Comparison of ENCODE assay signal across 29 cellular contexts in genomic region chr11:16920559-16920958, GRCh38.
"Had no signal": no experiment of that assay in that cellular context is flagged by ENCODE, and none has a peak within 500 bp of the region (broad histone marks: within the 10 kb centered on the region; RNA-seq: fewer than 3 reads in every experiment).

No MANE protein-coding gene starts in this region.

- H3K27me3 ChIP-seq: pancreas, right lobe of liver, thyroid gland, uterus had no signal

- H3K4me3 Mint-ChIP-seq: effector memory CD8-positive, alpha-beta T cell; naive B cell; natural killer cell treated with Interleukin-12 subunit alpha and Interleukin-12 subunit beta and Interleukin-15 and Interleukin-18, amount 100 ng/mL, for 72 hours; neural crest cell; stimulated activated naive CD8-positive, alpha-beta T cell treated with anti-CD3 and anti-CD28 coated beads, Interleukin-15, amount 100 ng/mL, for 72 hours had no signal

- H3K9me3 Mint-ChIP-seq: effector memory CD8-positive, alpha-beta T cell; natural killer cell treated with Interleukin-12 subunit alpha and Interleukin-12 subunit beta and Interleukin-15 and Interleukin-18, amount 100 ng/mL, for 72 hours; neural crest cell; stimulated activated naive CD8-positive, alpha-beta T cell treated with anti-CD3 and anti-CD28 coated beads, Interleukin-15, amount 100 ng/mL, for 72 hours had no signal

- H3K36me3 Mint-ChIP-seq: naive B cell; natural killer cell treated with Interleukin-12 subunit alpha and Interleukin-12 subunit beta and Interleukin-15 and Interleukin-18, amount 100 ng/mL, for 72 hours had no signal

- FAIRE-seq: endometrium, islet of Langerhans, pancreas had no signal

- H3K36me3 ChIP-seq: esophagus squamous epithelium, heart right ventricle, left ventricle myocardium inferior, lower lobe of right lung, neutrophil, pancreas, right lobe of liver, thyroid gland, upper lobe of right lung, uterus had no signal

- H3K9me3 ChIP-seq: esophagus squamous epithelium, heart right ventricle, left ventricle myocardium inferior, lower lobe of right lung, neutrophil, pancreas, right lobe of liver, thyroid gland, upper lobe of right lung, uterus had no signal

- H3K27ac Mint-ChIP-seq: effector memory CD8-positive, alpha-beta T cell; naive B cell; natural killer cell treated with Interleukin-12 subunit alpha and Interleukin-12 subunit beta and Interleukin-15 and Interleukin-18, amount 100 ng/mL, for 72 hours; stimulated activated naive CD8-positive, alpha-beta T cell treated with anti-CD3 and anti-CD28 coated beads, Interleukin-15, amount 100 ng/mL, for 72 hours had no signal

- DNase-seq: cortex of kidney; effector memory CD8-positive, alpha-beta T cell; erythroblast; esophagus squamous epithelium; foreskin melanocyte; glutamatergic neuron; heart right ventricle; hippocampal formation; left cardiac atrium; left ventricle myocardium inferior; lower lobe of right lung; naive B cell; pancreas; right lobe of liver; stimulated activated CD4-positive, alpha-beta T cell treated with anti-CD3 and anti-CD28 coated beads, Interleukin-12 subunit alpha, Interleukin-12 subunit beta, amount 100 ng/mL, for 4 hours; stimulated activated CD4-positive, alpha-beta T cell treated with anti-CD3 and anti-CD28 coated beads, Interleukin-1b, Interleukin-23, amount 100 ng/mL, for 48 hours; stimulated activated CD4-positive, alpha-beta T cell treated with anti-CD3 and anti-CD28 coated beads, Interleukin-4, amount 100 ng/mL, for 1 hour; stimulated activated CD8-positive, alpha-beta memory T cell treated with anti-CD3 and anti-CD28 coated beads, Interleukin-4, amount 100 ng/mL, for 48 hours; stimulated activated naive CD4-positive, alpha-beta T cell; stimulated activated naive CD8-positive, alpha-beta T cell treated with anti-CD3 and anti-CD28 coated beads, Interleukin-15, amount 100 ng/mL, for 72 hours; thyroid gland; upper lobe of right lung; uterus had no signal

- H3K4me3 ChIP-seq: esophagus squamous epithelium, heart right ventricle, left ventricle myocardium inferior, lower lobe of right lung, pancreas, right lobe of liver, smooth muscle cell, thyroid gland, upper lobe of right lung, uterus had no signal

- ATAC-seq: effector memory CD8-positive, alpha-beta T cell; left cardiac atrium; lower lobe of right lung; natural killer cell treated with Interleukin-12 subunit alpha and Interleukin-12 subunit beta and Interleukin-15 and Interleukin-18, amount 100 ng/mL, for 72 hours; pancreas; right lobe of liver; stimulated activated naive CD8-positive, alpha-beta T cell treated with anti-CD3 and anti-CD28 coated beads, Interleukin-15, amount 100 ng/mL, for 72 hours; upper lobe of right lung had no signal

- H3K27ac ChIP-seq: esophagus squamous epithelium, left ventricle myocardium inferior, lower lobe of right lung, neutrophil, pancreas, right lobe of liver, thyroid gland, upper lobe of right lung, uterus had no signal
